Comparison of ENCODE assay signal across 14 cellular contexts in genomic region chr12:78951746-78952532, GRCh38.
DNase-seq lines count a peak whose midpoint lies in the region; ATAC-seq lines count a peak whose summit lies in the region.
"Had no signal": no experiment of that assay in that cellular context is flagged by ENCODE, and none has a peak within 500 bp of the region (broad histone marks: within the 10 kb centered on the region; RNA-seq: fewer than 3 reads in every experiment).

No MANE protein-coding gene starts in this region.

- DNase-seq in A172 (ENCODE audit: low spot score), result peak; percentile 59
- peak; percentile 97 for DNase-seq in NCI-H1105 treated with DMSO at 0.1 percent for 48 hours (lab: John Stamatoyannopoulos, UW)
- DNase-seq in NCI-H524 treated with DMSO at 0.1 percent for 48 hours (lab: John Stamatoyannopoulos, UW), result peak; percentile 96
- DNase-seq in dermis blood vessel endothelial cell, result peak; percentile 66
- no peak for DNase-seq in activated T-cell treated with anti-CD3 and anti-CD28 coated beads, Interleukin-2, amount 50 U/mL, for 4 hours
- DNase-seq in naive thymus-derived CD4-positive, alpha-beta T cell, result no peak
- no peak for DNase-seq in activated naive CD4-positive, alpha-beta T cell treated with anti-CD3 and anti-CD28 coated beads, Interleukin-2, amount 50 U/mL, for 72 hours (ENCODE audit: low spot score in 2 of 2)
- DNase-seq in NOMO-1 treated with DMSO at 0.1 percent for 48 hours (lab: John Stamatoyannopoulos, UW; ENCODE audit: unreplicated experiment), result no peak
- DNase-seq: activated CD4-positive, alpha-beta memory T cell treated with anti-CD3 and anti-CD28 coated beads, Interleukin-2, amount 10 ng/mL, durations not matched to agents 7 days and 5 days; activated naive CD4-positive, alpha-beta T cell treated with anti-CD3 and anti-CD28 coated beads, Interleukin-2, amount 10 ng/mL, durations not matched to agents 7 days and 5 days; OCI-M1; upper lobe of left lung had no signal

- H3K27ac Mint-ChIP-seq in naive thymus-derived CD4-positive, alpha-beta T cell, result no peak overlapping the region
- no peak overlapping the region for H3K27ac Mint-ChIP-seq in activated naive CD4-positive, alpha-beta T cell treated with anti-CD3 and anti-CD28 coated beads, Interleukin-2, amount 50 U/mL, for 72 hours
- H3K27ac Mint-ChIP-seq: activated CD4-positive, alpha-beta memory T cell treated with anti-CD3 and anti-CD28 coated beads, Interleukin-2, amount 10 ng/mL, durations not matched to agents 7 days and 5 days; activated naive CD4-positive, alpha-beta T cell treated with anti-CD3 and anti-CD28 coated beads, Interleukin-2, amount 10 ng/mL, durations not matched to agents 7 days and 5 days; nephron had no signal

- H3K36me3 Mint-ChIP-seq in activated T-cell treated with anti-CD3 and anti-CD28 coated beads, Interleukin-2, amount 50 U/mL, for 4 hours (ENCODE audit: insufficient read depth), result no peaks in the 10 kb centered on the region
- no peaks in the 10 kb centered on the region for H3K36me3 Mint-ChIP-seq in naive thymus-derived CD4-positive, alpha-beta T cell
- H3K36me3 Mint-ChIP-seq in activated naive CD4-positive, alpha-beta T cell treated with anti-CD3 and anti-CD28 coated beads, Interleukin-2, amount 50 U/mL, for 72 hours, result no peaks in the 10 kb centered on the region
- H3K36me3 Mint-ChIP-seq: activated naive CD4-positive, alpha-beta T cell treated with anti-CD3 and anti-CD28 coated beads, Interleukin-2, amount 10 ng/mL, durations not matched to agents 7 days and 5 days had no signal

- H3K27ac ChIP-seq in naive thymus-derived CD4-positive, alpha-beta T cell (ENCODE audit: low read depth, low read length), result no peak overlapping the region
- H3K27ac ChIP-seq: KMS-11, upper lobe of left lung had no signal

- H3K9me3 ChIP-seq in naive thymus-derived CD4-positive, alpha-beta T cell (ENCODE audit: control insufficient read depth in 2 of 3, low read length in 3 of 3), result no peaks in the 10 kb centered on the region
- H3K9me3 ChIP-seq: upper lobe of left lung had no signal

- no peaks in the 10 kb centered on the region for H3K4me1 Mint-ChIP-seq in activated T-cell treated with anti-CD3 and anti-CD28 coated beads, Interleukin-2, amount 50 U/mL, for 4 hours (ENCODE audit: low read depth)
- no peaks in the 10 kb centered on the region for H3K4me1 Mint-ChIP-seq in naive thymus-derived CD4-positive, alpha-beta T cell
- H3K4me1 Mint-ChIP-seq: activated CD4-positive, alpha-beta memory T cell treated with anti-CD3 and anti-CD28 coated beads, Interleukin-2, amount 10 ng/mL, durations not matched to agents 7 days and 5 days; activated naive CD4-positive, alpha-beta T cell treated with anti-CD3 and anti-CD28 coated beads, Interleukin-2, amount 10 ng/mL, durations not matched to agents 7 days and 5 days; nephron had no signal

- H3K27me3 Mint-ChIP-seq in activated T-cell treated with anti-CD3 and anti-CD28 coated beads, Interleukin-2, amount 50 U/mL, for 4 hours (ENCODE audit: low read depth), result no peaks in the 10 kb centered on the region
- H3K27me3 Mint-ChIP-seq in naive thymus-derived CD4-positive, alpha-beta T cell, result no peaks in the 10 kb centered on the region
- H3K27me3 Mint-ChIP-seq: activated CD4-positive, alpha-beta memory T cell treated with anti-CD3 and anti-CD28 coated beads, Interleukin-2, amount 10 ng/mL, durations not matched to agents 7 days and 5 days; activated naive CD4-positive, alpha-beta T cell treated with anti-CD3 and anti-CD28 coated beads, Interleukin-2, amount 10 ng/mL, durations not matched to agents 7 days and 5 days had no signal

- no peak overlapping the region for H3K4me3 ChIP-seq in naive thymus-derived CD4-positive, alpha-beta T cell (ENCODE audit: low read length)
- H3K4me3 ChIP-seq: upper lobe of left lung had no signal

- CTCF ChIA-PET in naive thymus-derived CD4-positive, alpha-beta T cell (lab: Charles Lee), result no interaction called here

- intact Hi-C loops in naive thymus-derived CD4-positive, alpha-beta T cell (cut with micrococcal nuclease), result no loop called here

- ATAC-seq in activated T-cell treated with anti-CD3 and anti-CD28 coated beads, Interleukin-2, amount 50 U/mL, for 4 hours, result no peak
- no peak for ATAC-seq in naive thymus-derived CD4-positive, alpha-beta T cell
- no peak for ATAC-seq in activated naive CD4-positive, alpha-beta T cell treated with anti-CD3 and anti-CD28 coated beads, Interleukin-2, amount 50 U/mL, for 72 hours

- no peaks in the 10 kb centered on the region for H3K36me3 ChIP-seq in naive thymus-derived CD4-positive, alpha-beta T cell (ENCODE audit: control insufficient read depth in 2 of 3, insufficient read depth in 3 of 3, low read length in 3 of 3)
- H3K36me3 ChIP-seq: upper lobe of left lung had no signal

- H3K4me1 ChIP-seq in naive thymus-derived CD4-positive, alpha-beta T cell (ENCODE audit: control insufficient read depth in 2 of 2, insufficient read depth in 2 of 2, low read length in 2 of 2), result no peaks in the 10 kb centered on the region
- H3K4me1 ChIP-seq: upper lobe of left lung had no signal

- H3K27me3 ChIP-seq in naive thymus-derived CD4-positive, alpha-beta T cell (ENCODE audit: control insufficient read depth in 2 of 2, insufficient read depth in 2 of 2, low read length in 2 of 2), result no peaks in the 10 kb centered on the region
- H3K27me3 ChIP-seq: upper lobe of left lung had no signal

- H3K9me3 Mint-ChIP-seq in activated T-cell treated with anti-CD3 and anti-CD28 coated beads, Interleukin-2, amount 50 U/mL, for 4 hours, result peaks cover 21% of the 10 kb centered on the region
- peaks cover 0 to 3% (median 0%) of the 10 kb centered on the region in 11 donors for H3K9me3 Mint-ChIP-seq in naive thymus-derived CD4-positive, alpha-beta T cell
- H3K9me3 Mint-ChIP-seq in activated naive CD4-positive, alpha-beta T cell treated with anti-CD3 and anti-CD28 coated beads, Interleukin-2, amount 50 U/mL, for 72 hours, result no peaks in the 10 kb centered on the region
- H3K9me3 Mint-ChIP-seq: nephron had no signal

- H3K4me3 Mint-ChIP-seq in activated T-cell treated with anti-CD3 and anti-CD28 coated beads, Interleukin-2, amount 50 U/mL, for 4 hours, result no peak overlapping the region
- H3K4me3 Mint-ChIP-seq in naive thymus-derived CD4-positive, alpha-beta T cell, result no peak overlapping the region
- H3K4me3 Mint-ChIP-seq: activated CD4-positive, alpha-beta memory T cell treated with anti-CD3 and anti-CD28 coated beads, Interleukin-2, amount 10 ng/mL, durations not matched to agents 7 days and 5 days; activated naive CD4-positive, alpha-beta T cell treated with anti-CD3 and anti-CD28 coated beads, Interleukin-2, amount 10 ng/mL, durations not matched to agents 7 days and 5 days; nephron had no signal

- POLR2A ChIA-PET in naive thymus-derived CD4-positive, alpha-beta T cell (lab: Charles Lee), result no interaction called here

Comparison
In these comparisons a context has a peak if more than half of its experiments do, and no peak if none do; other contexts are left out.
1. DNase-seq: peak in A172 (single experiment), NCI-H1105 treated with DMSO at 0.1 percent for 48 hours (single experiment), NCI-H524 treated with DMSO at 0.1 percent for 48 hours (single experiment) and dermis blood vessel endothelial cell (single experiment); none in activated T-cell treated with anti-CD3 and anti-CD28 coated beads, Interleukin-2, amount 50 U/mL, for 4 hours (single experiment), naive thymus-derived CD4-positive, alpha-beta T cell (0 of 9), activated naive CD4-positive, alpha-beta T cell treated with anti-CD3 and anti-CD28 coated beads, Interleukin-2, amount 50 U/mL, for 72 hours (0 of 2) and NOMO-1 treated with DMSO at 0.1 percent for 48 hours (single experiment).